In the genomic region with DNA sequence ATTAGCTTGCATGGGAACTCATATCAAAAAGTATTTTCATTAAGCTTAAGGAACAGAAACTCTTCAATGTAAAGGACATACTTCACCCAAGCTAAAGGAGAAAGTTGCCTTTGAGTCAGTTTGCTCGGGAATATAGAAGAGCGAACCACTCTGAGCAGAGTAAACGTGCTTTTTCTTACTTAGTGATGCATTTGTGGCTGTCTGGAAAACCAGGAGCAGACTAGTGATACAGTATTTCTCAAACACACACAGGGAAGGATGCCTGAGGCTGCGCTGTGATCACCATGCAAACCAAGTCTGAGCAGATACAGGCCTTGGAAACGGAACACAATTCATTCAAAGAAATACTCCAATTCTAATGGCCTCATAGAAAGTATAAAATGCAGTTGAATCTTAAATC, we compare ENCODE assay signal across 1 cellular context.
TF ChIP-seq lines count a peak whose summit lies in the region.

No MANE protein-coding gene starts in this region.

TF ChIP-seq in HepG2, 621 proteins besides CTCF, POLR2A, EP300 and RAD21:
- TF ChIP-seq CREB1 (IDR thresholded peaks at IDR 0.05) (no peak), CREB1 (CRISPR knock-in tag; IDR thresholded peaks at IDR 0.05) (no peak)
- TF ChIP-seq, protein P1, sequence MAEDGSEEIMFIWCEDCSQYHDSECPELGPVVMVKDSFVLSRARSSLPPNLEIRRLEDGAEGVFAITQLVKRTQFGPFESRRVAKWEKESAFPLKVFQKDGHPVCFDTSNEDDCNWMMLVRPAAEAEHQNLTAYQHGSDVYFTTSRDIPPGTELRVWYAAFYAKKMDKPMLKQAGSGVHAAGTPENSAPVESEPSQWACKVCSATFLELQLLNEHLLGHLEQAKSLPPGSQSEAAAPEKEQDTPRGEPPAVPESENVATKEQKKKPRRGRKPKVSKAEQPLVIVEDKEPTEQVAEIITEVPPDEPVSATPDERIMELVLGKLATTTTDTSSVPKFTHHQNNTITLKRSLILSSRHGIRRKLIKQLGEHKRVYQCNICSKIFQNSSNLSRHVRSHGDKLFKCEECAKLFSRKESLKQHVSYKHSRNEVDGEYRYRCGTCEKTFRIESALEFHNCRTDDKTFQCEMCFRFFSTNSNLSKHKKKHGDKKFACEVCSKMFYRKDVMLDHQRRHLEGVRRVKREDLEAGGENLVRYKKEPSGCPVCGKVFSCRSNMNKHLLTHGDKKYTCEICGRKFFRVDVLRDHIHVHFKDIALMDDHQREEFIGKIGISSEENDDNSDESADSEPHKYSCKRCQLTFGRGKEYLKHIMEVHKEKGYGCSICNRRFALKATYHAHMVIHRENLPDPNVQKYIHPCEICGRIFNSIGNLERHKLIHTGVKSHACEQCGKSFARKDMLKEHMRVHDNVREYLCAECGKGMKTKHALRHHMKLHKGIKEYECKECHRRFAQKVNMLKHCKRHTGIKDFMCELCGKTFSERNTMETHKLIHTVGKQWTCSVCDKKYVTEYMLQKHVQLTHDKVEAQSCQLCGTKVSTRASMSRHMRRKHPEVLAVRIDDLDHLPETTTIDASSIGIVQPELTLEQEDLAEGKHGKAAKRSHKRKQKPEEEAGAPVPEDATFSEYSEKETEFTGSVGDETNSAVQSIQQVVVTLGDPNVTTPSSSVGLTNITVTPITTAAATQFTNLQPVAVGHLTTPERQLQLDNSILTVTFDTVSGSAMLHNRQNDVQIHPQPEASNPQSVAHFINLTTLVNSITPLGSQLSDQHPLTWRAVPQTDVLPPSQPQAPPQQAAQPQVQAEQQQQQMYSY (CRISPR knock-in tag; IDR thresholded peaks at IDR 0.05), result peak; percentile 81
